ENCODE assay signal across 1 cellular context in genomic region chr16:20866792-20867191, GRCh38.
TF ChIP-seq lines count a peak whose summit lies in the region.

No MANE protein-coding gene starts in this region.

TF ChIP-seq in HCT116, 20 proteins besides CTCF, POLR2A, EP300 and RAD21:
- TF ChIP-seq ELF1 (IDR thresholded peaks at IDR 0.05; ENCODE audit: borderline replicate concordance, low read depth) (no peak), FOSL1 (IDR thresholded peaks at IDR 0.05; ENCODE audit: low read depth) (no peak), EZH2 (IDR thresholded peaks at IDR 0.05) (no peak), TCF7L2 (IDR thresholded peaks at IDR 0.05; ENCODE audit: borderline replicate concordance, extremely low read depth, insufficient read depth, insufficient read length) (no peak), SP1 (IDR thresholded peaks at IDR 0.05; ENCODE audit: low read depth) (no peak), EZH2phosphoT487 (IDR thresholded peaks at IDR 0.05; ENCODE audit: borderline replicate concordance) (no peak), SIN3A (IDR thresholded peaks at IDR 0.05; ENCODE audit: low read depth) (no peak), ZFX (IDR thresholded peaks at IDR 0.05) (no peak), POLR2AphosphoS5 (IDR thresholded peaks at IDR 0.05; ENCODE audit: low read depth, low read length) (no peak), EGR1 (IDR thresholded peaks at IDR 0.05; ENCODE audit: low read depth) (no peak), ZBTB33 (IDR thresholded peaks at IDR 0.05; ENCODE audit: extremely low read depth, insufficient replicate concordance, low read length) (no peak), CEBPB (IDR thresholded peaks at IDR 0.05; ENCODE audit: low read depth) (no peak), REST (IDR thresholded peaks at IDR 0.05; ENCODE audit: low read depth) (no peak), ZNF274 (IDR thresholded peaks at IDR 0.05; ENCODE audit: low read depth, low read length) (no peak), YY1 (IDR thresholded peaks at IDR 0.05; ENCODE audit: extremely low read depth, insufficient replicate concordance, low read depth, low read length) (no peak), MAX (IDR thresholded peaks at IDR 0.05) (no peak)
- TF ChIP-seq, protein P1, sequence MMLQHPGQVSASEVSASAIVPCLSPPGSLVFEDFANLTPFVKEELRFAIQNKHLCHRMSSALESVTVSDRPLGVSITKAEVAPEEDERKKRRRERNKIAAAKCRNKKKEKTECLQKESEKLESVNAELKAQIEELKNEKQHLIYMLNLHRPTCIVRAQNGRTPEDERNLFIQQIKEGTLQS (IDR thresholded peaks at IDR 0.05) = no peak
